ENCODE assay signal across 26 cellular contexts in genomic region chr7:150999497-151000225, GRCh38. TPM values are rescaled to one million over a fixed set of nuclear protein-coding genes. Genes with fewer than 3 reads are reported as not detected.
"Had no signal": no experiment of that assay in that cellular context is flagged by ENCODE, and none has a peak within 500 bp of the region (broad histone marks: within the 10 kb centered on the region; RNA-seq: fewer than 3 reads in every experiment).

No MANE protein-coding gene starts in this region.

- H3K27me3 Mint-ChIP-seq: activated CD4-positive, alpha-beta memory T cell treated with anti-CD3 and anti-CD28 coated beads for 36 hours; activated CD4-positive, alpha-beta T cell treated with anti-CD3 and anti-CD28 coated beads, Interleukin-2, amount 10 ng/mL, durations not matched to agents 24 days and 14 days; activated naive CD8-positive, alpha-beta T cell treated with anti-CD3 and anti-CD28 coated beads for 36 hours had no signal

- H3K36me3 ChIP-seq: brain microvascular endothelial cell, cardiac muscle cell, MG63 had no signal

- H3K27me3 ChIP-seq: brain microvascular endothelial cell, cardiac muscle cell, MG63 had no signal

- H3K9me3 ChIP-seq: MG63 had no signal

- H3K9me3 Mint-ChIP-seq: activated CD4-positive, alpha-beta memory T cell treated with anti-CD3 and anti-CD28 coated beads for 36 hours; activated CD4-positive, alpha-beta T cell treated with anti-CD3 and anti-CD28 coated beads, Interleukin-2, amount 10 ng/mL, durations not matched to agents 24 days and 14 days; activated naive CD4-positive, alpha-beta T cell treated with anti-CD3 and anti-CD28 coated beads for 36 hours; activated naive CD8-positive, alpha-beta T cell treated with anti-CD3 and anti-CD28 coated beads for 36 hours; activated T-cell treated with anti-CD3 and anti-CD28 coated beads, Interleukin-2, amount 50 U/mL, for 4 hours had no signal

- H3K27ac ChIP-seq: brain microvascular endothelial cell, cardiac muscle cell, SK-N-MC had no signal

- H3K4me3 ChIP-seq: cardiac muscle cell, MG63, SK-N-MC had no signal

- H3K4me3 Mint-ChIP-seq: activated CD4-positive, alpha-beta memory T cell treated with anti-CD3 and anti-CD28 coated beads for 36 hours; activated CD4-positive, alpha-beta T cell treated with anti-CD3 and anti-CD28 coated beads, Interleukin-2, amount 10 ng/mL, durations not matched to agents 24 days and 14 days; activated naive CD4-positive, alpha-beta T cell treated with anti-CD3 and anti-CD28 coated beads for 36 hours; activated naive CD8-positive, alpha-beta T cell treated with anti-CD3 and anti-CD28 coated beads for 36 hours; activated T-cell treated with anti-CD3 and anti-CD28 coated beads, Interleukin-2, amount 50 U/mL, for 4 hours had no signal

- DNase-seq: activated CD4-positive, alpha-beta memory T cell treated with anti-CD3 and anti-CD28 coated beads for 36 hours; activated CD4-positive, alpha-beta T cell treated with anti-CD3 and anti-CD28 coated beads, Interleukin-2, amount 10 ng/mL, durations not matched to agents 24 days and 14 days; activated CD4-positive, CD25-positive, alpha-beta regulatory T cell treated with anti-CD3 and anti-CD28 coated beads, Interleukin-2, amount 50 U/mL, for 72 hours; activated CD8-positive, alpha-beta memory T cell treated with anti-CD3 and anti-CD28 coated beads for 24 hours; activated gamma-delta T cell; activated naive CD4-positive, alpha-beta T cell treated with anti-CD3 and anti-CD28 coated beads for 36 hours; activated naive CD8-positive, alpha-beta T cell treated with anti-CD3 and anti-CD28 coated beads for 36 hours; activated T-cell treated with anti-CD3 and anti-CD28 coated beads, Interleukin-2, amount 50 U/mL, for 4 hours; brain microvascular endothelial cell; MG63; MV-4-11; NCI-H1092 treated with DMSO at 0.1 percent for 48 hours; NCI-H1417 treated with DMSO at 0.1 percent for 48 hours; NCI-H1694; NCI-H2029; NCI-H2107; NCI-H2171 treated with DMSO at 0.1 percent for 48 hours; NCI-H226; NCI-H510A; NCI-H526 treated with DMSO at 0.1 percent for 48 hours; NCI-H82; RPMI8226; SW 1271 had no signal

- H3K36me3 Mint-ChIP-seq: activated CD4-positive, alpha-beta memory T cell treated with anti-CD3 and anti-CD28 coated beads for 36 hours; activated naive CD8-positive, alpha-beta T cell treated with anti-CD3 and anti-CD28 coated beads for 36 hours had no signal

- H3K27ac Mint-ChIP-seq: activated CD4-positive, alpha-beta memory T cell treated with anti-CD3 and anti-CD28 coated beads for 36 hours; activated CD4-positive, alpha-beta T cell treated with anti-CD3 and anti-CD28 coated beads, Interleukin-2, amount 10 ng/mL, durations not matched to agents 24 days and 14 days; activated naive CD4-positive, alpha-beta T cell treated with anti-CD3 and anti-CD28 coated beads for 36 hours; activated naive CD8-positive, alpha-beta T cell treated with anti-CD3 and anti-CD28 coated beads for 36 hours had no signal

- ATAC-seq: activated T-cell treated with anti-CD3 and anti-CD28 coated beads, Interleukin-2, amount 50 U/mL, for 4 hours; Right ventricle myocardium inferior had no signal

RNA-seq across cellular contexts. Expression of gene ATG9B, which starts 24.6 kb away (rescaled TPM):
- total RNA-seq: Right ventricle myocardium inferior had no signal
